In the genomic region with DNA sequence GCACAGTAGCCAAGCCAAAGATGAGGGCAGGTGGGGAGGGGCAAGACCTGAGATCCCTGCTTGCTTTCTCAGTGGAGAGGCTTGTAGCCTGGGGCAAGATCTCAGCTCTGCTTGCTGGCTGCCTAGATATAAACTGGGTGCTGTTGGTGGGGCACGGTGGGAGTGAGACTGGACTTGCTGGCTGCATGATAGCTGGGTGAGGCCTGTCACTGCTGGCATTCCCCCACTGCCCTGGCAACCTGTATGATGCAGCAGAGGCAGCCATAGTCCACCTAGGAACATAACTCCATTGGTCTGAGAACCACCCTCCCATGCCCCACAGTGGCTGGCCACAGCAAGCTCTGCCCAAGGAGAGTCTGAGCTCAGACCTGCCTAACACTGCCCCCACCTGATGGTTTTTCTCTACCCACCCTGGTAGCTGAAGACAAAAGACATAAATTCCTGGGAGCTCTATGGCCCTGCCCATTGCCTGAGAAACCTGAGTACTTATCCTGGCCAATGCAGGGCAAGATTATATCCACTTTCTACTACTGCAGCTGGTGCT, we compare ENCODE assay signal across 26 cellular contexts.
"Had no signal": no experiment of that assay in that cellular context is flagged by ENCODE, and none has a peak within 500 bp of the region (broad histone marks: within the 10 kb centered on the region; RNA-seq: fewer than 3 reads in every experiment).

No MANE protein-coding gene starts in this region.

- H3K27ac Mint-ChIP-seq: activated naive CD4-positive, alpha-beta T cell treated with anti-CD3 and anti-CD28 coated beads, Interleukin-2, amount 50 U/mL, for 24 hours; dendritic cell treated with granulocyte-macrophage colony-stimulating factor and Interleukin-4, amounts not matched to agents 40 ng/mL and 50 ng/mL, for 4 days; nephron progenitor cell; stimulated activated effector memory CD8-positive, alpha-beta T cell treated with anti-CD3 and anti-CD28 coated beads, Interleukin-12 subunit alpha, Interleukin-12 subunit beta, amount 100 ng/mL, for 72 hours; T-helper 2 cell treated with Interferon-gamma antibody and Interleukin-4, amounts not matched to agents 5 μg/mL and 100 μg/mL, for 36 hours had no signal

- DNase-seq: activated CD4-positive, alpha-beta T cell treated with anti-CD3 and anti-CD28 coated beads, Interleukin-2, amount 50 U/mL, for 1 hour; activated CD4-positive, CD25-positive, alpha-beta regulatory T cell treated with anti-CD3 and anti-CD28 coated beads, Interleukin-2, amount 50 U/mL, for 72 hours; activated gamma-delta T cell treated with Interleukin-2 at 50 U/mL for 16 hours; activated T-cell treated with anti-CD3 and anti-CD28 coated beads, Interleukin-2, amount 50 U/mL, for 1 hour; anterior cingulate cortex; body of pancreas; effector CD4-positive, alpha-beta T cell; gastrocnemius medialis; hippocampal formation; left colon; mesenchymal stem cell; mucosa of descending colon; nephron progenitor cell; pancreas; psoas muscle; right cardiac atrium; stimulated activated CD4-positive, alpha-beta T cell treated with anti-CD3 and anti-CD28 coated beads, Interleukin-12 subunit alpha, Interleukin-12 subunit beta, amount 100 ng/mL, for 4 hours; stomach; transverse colon had no signal

- H3K9me3 ChIP-seq: body of pancreas, gastrocnemius medialis, pancreas, psoas muscle, suprapubic skin, transverse colon had no signal

- H3K27me3 ChIP-seq: body of pancreas, cardiac muscle cell, gastrocnemius medialis, pancreas, stomach, suprapubic skin, transverse colon had no signal

- H3K4me1 ChIP-seq: body of pancreas, gastrocnemius medialis, pancreas, psoas muscle, stomach, suprapubic skin, transverse colon had no signal

- H3K36me3 Mint-ChIP-seq: stimulated activated effector memory CD8-positive, alpha-beta T cell treated with anti-CD3 and anti-CD28 coated beads, Interleukin-12 subunit alpha, Interleukin-12 subunit beta, amount 100 ng/mL, for 72 hours had no signal

- H3K27ac ChIP-seq: body of pancreas, cardiac muscle cell, gastrocnemius medialis, pancreas, psoas muscle, stomach, suprapubic skin, transverse colon, VCaP had no signal

- H3K4me3 Mint-ChIP-seq: activated naive CD4-positive, alpha-beta T cell treated with anti-CD3 and anti-CD28 coated beads, Interleukin-2, amount 50 U/mL, for 24 hours; dendritic cell treated with granulocyte-macrophage colony-stimulating factor and Interleukin-4, amounts not matched to agents 40 ng/mL and 50 ng/mL, for 4 days; nephron progenitor cell; stimulated activated effector memory CD8-positive, alpha-beta T cell treated with anti-CD3 and anti-CD28 coated beads, Interleukin-12 subunit alpha, Interleukin-12 subunit beta, amount 100 ng/mL, for 72 hours; T-helper 2 cell treated with Interferon-gamma antibody and Interleukin-4, amounts not matched to agents 5 μg/mL and 100 μg/mL, for 36 hours had no signal

- H3K4me1 Mint-ChIP-seq: activated naive CD4-positive, alpha-beta T cell treated with anti-CD3 and anti-CD28 coated beads, Interleukin-2, amount 50 U/mL, for 24 hours; nephron progenitor cell; stimulated activated effector memory CD8-positive, alpha-beta T cell treated with anti-CD3 and anti-CD28 coated beads, Interleukin-12 subunit alpha, Interleukin-12 subunit beta, amount 100 ng/mL, for 72 hours had no signal

- H3K27me3 Mint-ChIP-seq: dendritic cell treated with granulocyte-macrophage colony-stimulating factor and Interleukin-4, amounts not matched to agents 40 ng/mL and 50 ng/mL, for 4 days had no signal

- ATAC-seq: body of pancreas; gastrocnemius medialis; left colon; mucosa of descending colon; pancreas; psoas muscle; right cardiac atrium; stimulated activated effector memory CD8-positive, alpha-beta T cell treated with anti-CD3 and anti-CD28 coated beads, Interleukin-12 subunit alpha, Interleukin-12 subunit beta, amount 100 ng/mL, for 72 hours had no signal
